14 cellular contexts compared by ENCODE assay signal in genomic region chr10:71697938-71698709, GRCh38. TPM values are rescaled to one million over a fixed set of nuclear protein-coding genes. Genes with fewer than 3 reads are reported as not detected.
A peak's percentile ranks its signal among the peaks of the same experiment; 100 is the strongest.
DNase-seq lines count a peak whose midpoint lies in the region; ATAC-seq, FAIRE-seq and TF ChIP-seq lines count a peak whose summit lies in the region.
"Had no signal": no experiment of that assay in that cellular context is flagged by ENCODE, and none has a peak within 500 bp of the region (broad histone marks: within the 10 kb centered on the region; RNA-seq: fewer than 3 reads in every experiment).

No MANE protein-coding gene starts in this region.

- no peak overlapping the region for H3K4me3 ChIP-seq in gastroesophageal sphincter
- H3K4me3 ChIP-seq: neural progenitor cell, SJCRH30 had no signal

- H3K9me3 ChIP-seq in gastroesophageal sphincter = no peaks in the 10 kb centered on the region
- H3K9me3 ChIP-seq: SJCRH30 had no signal

- H3K36me3 ChIP-seq in gastroesophageal sphincter = no peaks in the 10 kb centered on the region
- H3K36me3 ChIP-seq: neural progenitor cell, SJCRH30 had no signal

- H3K27me3 ChIP-seq in gastroesophageal sphincter = no peaks in the 10 kb centered on the region
- H3K27me3 ChIP-seq: neural progenitor cell, SJCRH30 had no signal

- no peak for TF ChIP-seq CTCF in gastroesophageal sphincter (IDR thresholded peaks at IDR 0.05)

- no peak for TF ChIP-seq POLR2A in gastroesophageal sphincter (IDR thresholded peaks at IDR 0.05)

- WGBS in gastroesophageal sphincter (ENCODE audit: low coverage in 1 of 2), 2 donors = 55 to 57% methylated on average over 2 to 4 of the region's 7 CpGs

- no peak for ATAC-seq in gastroesophageal sphincter

- peak; percentile 48 for DNase-seq in GM18507 (ENCODE audit: extremely low spot score, insufficient read length, low read depth)
- DNase-seq in activated CD4-positive, alpha-beta T cell treated with anti-CD3 and anti-CD28 coated beads, Interleukin-2, amount 50 U/mL, for 48 hours = peak; percentile 58 to 62
- DNase-seq in activated naive CD8-positive, alpha-beta T cell treated with anti-CD3 and anti-CD28 coated beads, Interleukin-2, amount 50 U/mL, for 16 hours (ENCODE audit: low read depth, low spot score) = peak; percentile 38
- peak; percentile 65 to 68 for DNase-seq in stimulated activated CD8-positive, alpha-beta memory T cell treated with anti-CD3 and anti-CD28 coated beads, Interleukin-2, amount 100 ng/mL, for 48 hours (ENCODE audit: low read depth in 2 of 2)
- no peak for DNase-seq in COR-L47 (lab: John Stamatoyannopoulos, UW)
- DNase-seq in germinal center (ENCODE audit: low spot score) = no peak
- DNase-seq in HuH-7.5 (ENCODE audit: low spot score) = no peak
- DNase-seq: kidney, NCI-H1048, NCI-H526, SJCRH30 had no signal

- H3K4me1 ChIP-seq in gastroesophageal sphincter = peaks cover 0 to 50% (median 0%) of the 10 kb centered on the region in 3 donors
- H3K4me1 ChIP-seq: SJCRH30 had no signal

- peak; percentile 76 for FAIRE-seq in GM18507 (lab: Jason Lieb, UNC)
- FAIRE-seq: colon, kidney had no signal

- no peak for TF ChIP-seq EP300 in gastroesophageal sphincter (IDR thresholded peaks at IDR 0.05)

- no peak overlapping the region for H3K27ac ChIP-seq in gastroesophageal sphincter
- H3K27ac ChIP-seq: neural progenitor cell, SJCRH30 had no signal

RNA-seq across cellular contexts. Expression of gene C10orf105, which starts 21.5 kb away (rescaled TPM):
- under 1 TPM in 1 of 4 donors, not detected in 3; 0.13 TPM for total RNA-seq in gastroesophageal sphincter
- total RNA-seq: SJCRH30 had no signal

Comparison
In these comparisons a context has a peak if more than half of its experiments do, and no peak if none do; other contexts are left out.
1. DNase-seq: peak in GM18507 (single experiment), activated CD4-positive, alpha-beta T cell treated with anti-CD3 and anti-CD28 coated beads, Interleukin-2, amount 50 U/mL, for 48 hours (2 of 2), activated naive CD8-positive, alpha-beta T cell treated with anti-CD3 and anti-CD28 coated beads, Interleukin-2, amount 50 U/mL, for 16 hours (single experiment) and stimulated activated CD8-positive, alpha-beta memory T cell treated with anti-CD3 and anti-CD28 coated beads, Interleukin-2, amount 100 ng/mL, for 48 hours (2 of 2); none in COR-L47 (single experiment), germinal center (single experiment) and HuH-7.5 (single experiment).